Comparison of ENCODE assay signal across 14 cellular contexts in genomic region chr12:41769810-41770209, GRCh38.
DNase-seq lines count a peak whose midpoint lies in the region; ATAC-seq and TF ChIP-seq lines count a peak whose summit lies in the region.
"Had no signal": no experiment of that assay in that cellular context is flagged by ENCODE, and none has a peak within 500 bp of the region (broad histone marks: within the 10 kb centered on the region; RNA-seq: fewer than 3 reads in every experiment).

No MANE protein-coding gene starts in this region.

- H3K4me1 ChIP-seq in KMS-11 (ENCODE audit: low read depth, poor library complexity, severe bottlenecking): peaks cover 13% of the 10 kb centered on the region
- H3K4me1 ChIP-seq in neural progenitor cell: no peaks in the 10 kb centered on the region
- H3K4me1 ChIP-seq: BE2C had no signal

- H3K4me3 Mint-ChIP-seq in neural progenitor cell: no peak overlapping the region
- H3K4me3 Mint-ChIP-seq: activated naive CD8-positive, alpha-beta T cell had no signal

- H3K9me3 ChIP-seq in neural progenitor cell (ENCODE audit: low read depth): no peaks in the 10 kb centered on the region
- H3K9me3 ChIP-seq: BE2C had no signal

- H3K27ac ChIP-seq in KMS-11: no peak overlapping the region
- no peak overlapping the region for H3K27ac ChIP-seq in neural progenitor cell

- H3K9ac ChIP-seq in KMS-11 (no peak overlapping the region), neural progenitor cell (no peak overlapping the region)

- H4K20me1 ChIP-seq in KMS-11 (ENCODE audit: insufficient read depth) (no peaks in the 10 kb centered on the region), neural progenitor cell (ENCODE audit: low read depth) (no peaks in the 10 kb centered on the region)

- peaks cover 4% of the 10 kb centered on the region for H3K9me3 Mint-ChIP-seq in neural progenitor cell

- H3F3A ChIP-seq in neural progenitor cell (ENCODE audit: low read depth): no peaks in the 10 kb centered on the region

- H2AFZ ChIP-seq in KMS-11 (ENCODE audit: low read depth): no peak overlapping the region
- H2AFZ ChIP-seq in neural progenitor cell (replicated peaks): no peak overlapping the region

- ATAC-seq in GM18520 (IDR thresholded peaks at IDR 0.05; ENCODE audit: unreplicated experiment): peak; percentile 59
- peak; percentile 88 for ATAC-seq in GM21367 (IDR thresholded peaks at IDR 0.05; ENCODE audit: unreplicated experiment)
- ATAC-seq in HG02981 (IDR thresholded peaks at IDR 0.05; ENCODE audit: unreplicated experiment): peak; percentile 76
- no peak for ATAC-seq in GM21825 (IDR thresholded peaks at IDR 0.05; ENCODE audit: unreplicated experiment)
- ATAC-seq in left lobe of liver: no peak

- no peak overlapping the region for H3K27ac Mint-ChIP-seq in neural progenitor cell
- H3K27ac Mint-ChIP-seq: activated naive CD8-positive, alpha-beta T cell; progenitor cell of endocrine pancreas had no signal

- H3K36me3 Mint-ChIP-seq in neural progenitor cell: peaks cover 1% of the 10 kb centered on the region
- H3K36me3 Mint-ChIP-seq: activated naive CD8-positive, alpha-beta T cell had no signal

- H3K4me2 ChIP-seq in KMS-11: peak overlapping the region; percentile 24; the same call in 1 of the 2 replicates
- no peak overlapping the region for H3K4me2 ChIP-seq in neural progenitor cell

- TF ChIP-seq CTCF in KMS-11 (conservative IDR thresholded peaks at IDR 0.05; ENCODE audit: low read depth, low read length) (no peak), neural progenitor cell (IDR thresholded peaks at IDR 0.05) (no peak)

- H3K79me2 ChIP-seq in KMS-11 (ENCODE audit: insufficient read depth, low read depth) (no peaks in the 10 kb centered on the region), neural progenitor cell (ENCODE audit: low read depth) (no peaks in the 10 kb centered on the region)

- no peaks in the 10 kb centered on the region for H3K4me1 Mint-ChIP-seq in neural progenitor cell

- H3K4me3 ChIP-seq in KMS-11 (IDR thresholded peaks at IDR 0.05; ENCODE audit: insufficient read depth, low read depth, low read length): no peak overlapping the region
- H3K4me3 ChIP-seq in neural progenitor cell: no peak overlapping the region
- no peak overlapping the region for H3K4me3 ChIP-seq in H7 (ENCODE audit: insufficient read depth, low read depth, low read length)

- H3K27me3 Mint-ChIP-seq in neural progenitor cell (ENCODE audit: insufficient read depth, low read depth): peaks cover 4% of the 10 kb centered on the region
- H3K27me3 Mint-ChIP-seq: activated naive CD8-positive, alpha-beta T cell; progenitor cell of endocrine pancreas had no signal

- H3K36me3 ChIP-seq in KMS-11 (ENCODE audit: insufficient read depth) (no peaks in the 10 kb centered on the region), neural progenitor cell (no peaks in the 10 kb centered on the region), H7 (replicated peaks; ENCODE audit: control insufficient read depth, insufficient read depth, low read length) (no peaks in the 10 kb centered on the region)
- H3K36me3 ChIP-seq: BE2C had no signal

- DNase-seq in left lobe of liver (ENCODE audit: low spot score) (no peak), neural progenitor cell (ENCODE audit: low spot score) (no peak), H7 (no peak)
- DNase-seq: activated CD4-positive, alpha-beta T cell treated with anti-CD3 and anti-CD28 coated beads, Interleukin-2, amount 50 U/mL, for 4 hours; BE2C; stimulated activated CD4-positive, alpha-beta T cell treated with anti-CD3 and anti-CD28 coated beads, Interleukin-2, amount 100 ng/mL, for 24 hours; stimulated activated naive CD4-positive, alpha-beta T cell had no signal

- H3K27me3 ChIP-seq in KMS-11 (ENCODE audit: insufficient read depth, low read depth) (no peaks in the 10 kb centered on the region), neural progenitor cell (no peaks in the 10 kb centered on the region), H7 (ENCODE audit: control insufficient read depth, insufficient read depth, low read length) (no peaks in the 10 kb centered on the region)
- H3K27me3 ChIP-seq: BE2C had no signal

Comparison
In these comparisons a context has a peak if more than half of its experiments do, and no peak if none do; other contexts are left out.
1. ATAC-seq: peak in GM18520 (single experiment), GM21367 (single experiment) and HG02981 (single experiment); none in GM21825 (single experiment) and left lobe of liver (single experiment).